ENCODE assay signal across 3 cellular contexts in genomic region chr10:52772623-52773022, GRCh38.
A peak's percentile ranks its signal among the peaks of the same experiment; 100 is the strongest.
TF ChIP-seq lines count a peak whose summit lies in the region.

MBL2 (minus strand) TSS chr10:52772784; CDS start chr10:52771635, 1,149 bp downstream.

TF ChIP-seq in SK-N-SH, 30 proteins besides CTCF, POLR2A, EP300 and RAD21:
- no peak for TF ChIP-seq GABPA (IDR thresholded peaks at IDR 0.05; ENCODE audit: low read depth)
- no peak for TF ChIP-seq FOXM1 (IDR thresholded peaks at IDR 0.05; ENCODE audit: low read depth)
- no peak for TF ChIP-seq PBX3 (IDR thresholded peaks at IDR 0.05)
- no peak for TF ChIP-seq RCOR1 (IDR thresholded peaks at IDR 0.05; ENCODE audit: low read length)
- TF ChIP-seq MXI1 (IDR thresholded peaks at IDR 0.05; ENCODE audit: low read depth, low read length): no peak
- no peak for TF ChIP-seq ELF1 (IDR thresholded peaks at IDR 0.05)
- no peak for TF ChIP-seq CHD2 (IDR thresholded peaks at IDR 0.05; ENCODE audit: low read length, partially characterized antibody)
- no peak for TF ChIP-seq EZH2phosphoT487 (IDR thresholded peaks at IDR 0.05; ENCODE audit: borderline replicate concordance, low read depth)
- TF ChIP-seq IRF3 (IDR thresholded peaks at IDR 0.05; ENCODE audit: low read depth, low read length): no peak
- TF ChIP-seq TEAD4 (IDR thresholded peaks at IDR 0.05; ENCODE audit: borderline replicate concordance, insufficient read depth): no peak
- TF ChIP-seq, protein P1, sequence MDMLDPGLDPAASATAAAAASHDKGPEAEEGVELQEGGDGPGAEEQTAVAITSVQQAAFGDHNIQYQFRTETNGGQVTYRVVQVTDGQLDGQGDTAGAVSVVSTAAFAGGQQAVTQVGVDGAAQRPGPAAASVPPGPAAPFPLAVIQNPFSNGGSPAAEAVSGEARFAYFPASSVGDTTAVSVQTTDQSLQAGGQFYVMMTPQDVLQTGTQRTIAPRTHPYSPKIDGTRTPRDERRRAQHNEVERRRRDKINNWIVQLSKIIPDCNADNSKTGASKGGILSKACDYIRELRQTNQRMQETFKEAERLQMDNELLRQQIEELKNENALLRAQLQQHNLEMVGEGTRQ (IDR thresholded peaks at IDR 0.05; ENCODE audit: borderline replicate concordance, low read depth, low read length): no peak
- no peak for TF ChIP-seq NFIC (IDR thresholded peaks at IDR 0.05; ENCODE audit: borderline replicate concordance)

TF ChIP-seq in SK-N-SH treated with all-trans-retinoic acid at 6 μM for 48 hours, 23 proteins besides CTCF, POLR2A, EP300 and RAD21:
- no peak for TF ChIP-seq ZNF565 (CRISPR knock-in tag; conservative IDR thresholded peaks at IDR 0.05; ENCODE audit: low read depth)
- no peak for TF ChIP-seq RARB (CRISPR knock-in tag; IDR thresholded peaks at IDR 0.05)
- TF ChIP-seq TOX (CRISPR knock-in tag; IDR thresholded peaks at IDR 0.05; ENCODE audit: borderline replicate concordance): no peak
- no peak for TF ChIP-seq PPARA (CRISPR knock-in tag; IDR thresholded peaks at IDR 0.05; ENCODE audit: borderline replicate concordance)
- TF ChIP-seq CREB5 (CRISPR knock-in tag; IDR thresholded peaks at IDR 0.05; ENCODE audit: low read depth): no peak
- TF ChIP-seq ARNTL (CRISPR knock-in tag; IDR thresholded peaks at IDR 0.05; ENCODE audit: borderline replicate concordance, low read depth): no peak
- TF ChIP-seq ZNF8 (CRISPR knock-in tag; IDR thresholded peaks at IDR 0.05): no peak
- TF ChIP-seq ZFP30 (CRISPR knock-in tag; IDR thresholded peaks at IDR 0.05): no peak
- no peak for TF ChIP-seq TCF4 (CRISPR knock-in tag; IDR thresholded peaks at IDR 0.05; ENCODE audit: borderline replicate concordance)
- no peak for TF ChIP-seq ZNF70 (CRISPR knock-in tag; IDR thresholded peaks at IDR 0.05)
- TF ChIP-seq TSHZ2 (CRISPR knock-in tag; IDR thresholded peaks at IDR 0.05): no peak
- no peak for TF ChIP-seq POU6F1 (CRISPR knock-in tag; IDR thresholded peaks at IDR 0.05; ENCODE audit: borderline replicate concordance, low read depth)
- no peak for TF ChIP-seq ZC3H10 (CRISPR knock-in tag; IDR thresholded peaks at IDR 0.05)
TF ChIP-seq in SK-N-SH treated with all-trans-retinoic acid at 6 μM for 48 hours: peak in this region for 0.

TF ChIP-seq in HepG2, 621 proteins besides CTCF, POLR2A, EP300 and RAD21:
- TF ChIP-seq, protein P2, sequence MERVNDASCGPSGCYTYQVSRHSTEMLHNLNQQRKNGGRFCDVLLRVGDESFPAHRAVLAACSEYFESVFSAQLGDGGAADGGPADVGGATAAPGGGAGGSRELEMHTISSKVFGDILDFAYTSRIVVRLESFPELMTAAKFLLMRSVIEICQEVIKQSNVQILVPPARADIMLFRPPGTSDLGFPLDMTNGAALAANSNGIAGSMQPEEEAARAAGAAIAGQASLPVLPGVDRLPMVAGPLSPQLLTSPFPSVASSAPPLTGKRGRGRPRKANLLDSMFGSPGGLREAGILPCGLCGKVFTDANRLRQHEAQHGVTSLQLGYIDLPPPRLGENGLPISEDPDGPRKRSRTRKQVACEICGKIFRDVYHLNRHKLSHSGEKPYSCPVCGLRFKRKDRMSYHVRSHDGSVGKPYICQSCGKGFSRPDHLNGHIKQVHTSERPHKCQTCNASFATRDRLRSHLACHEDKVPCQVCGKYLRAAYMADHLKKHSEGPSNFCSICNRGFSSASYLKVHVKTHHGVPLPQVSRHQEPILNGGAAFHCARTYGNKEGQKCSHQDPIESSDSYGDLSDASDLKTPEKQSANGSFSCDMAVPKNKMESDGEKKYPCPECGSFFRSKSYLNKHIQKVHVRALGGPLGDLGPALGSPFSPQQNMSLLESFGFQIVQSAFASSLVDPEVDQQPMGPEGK (CRISPR knock-in tag; IDR thresholded peaks at IDR 0.05): no peak
- no peak for TF ChIP-seq RBAK (CRISPR knock-in tag; IDR thresholded peaks at IDR 0.05)
- no peak for TF ChIP-seq ZSCAN12 (CRISPR knock-in tag; IDR thresholded peaks at IDR 0.05)
- no peak for TF ChIP-seq ZNF614 (CRISPR knock-in tag; IDR thresholded peaks at IDR 0.05; ENCODE audit: borderline replicate concordance)
- TF ChIP-seq, protein P3, sequence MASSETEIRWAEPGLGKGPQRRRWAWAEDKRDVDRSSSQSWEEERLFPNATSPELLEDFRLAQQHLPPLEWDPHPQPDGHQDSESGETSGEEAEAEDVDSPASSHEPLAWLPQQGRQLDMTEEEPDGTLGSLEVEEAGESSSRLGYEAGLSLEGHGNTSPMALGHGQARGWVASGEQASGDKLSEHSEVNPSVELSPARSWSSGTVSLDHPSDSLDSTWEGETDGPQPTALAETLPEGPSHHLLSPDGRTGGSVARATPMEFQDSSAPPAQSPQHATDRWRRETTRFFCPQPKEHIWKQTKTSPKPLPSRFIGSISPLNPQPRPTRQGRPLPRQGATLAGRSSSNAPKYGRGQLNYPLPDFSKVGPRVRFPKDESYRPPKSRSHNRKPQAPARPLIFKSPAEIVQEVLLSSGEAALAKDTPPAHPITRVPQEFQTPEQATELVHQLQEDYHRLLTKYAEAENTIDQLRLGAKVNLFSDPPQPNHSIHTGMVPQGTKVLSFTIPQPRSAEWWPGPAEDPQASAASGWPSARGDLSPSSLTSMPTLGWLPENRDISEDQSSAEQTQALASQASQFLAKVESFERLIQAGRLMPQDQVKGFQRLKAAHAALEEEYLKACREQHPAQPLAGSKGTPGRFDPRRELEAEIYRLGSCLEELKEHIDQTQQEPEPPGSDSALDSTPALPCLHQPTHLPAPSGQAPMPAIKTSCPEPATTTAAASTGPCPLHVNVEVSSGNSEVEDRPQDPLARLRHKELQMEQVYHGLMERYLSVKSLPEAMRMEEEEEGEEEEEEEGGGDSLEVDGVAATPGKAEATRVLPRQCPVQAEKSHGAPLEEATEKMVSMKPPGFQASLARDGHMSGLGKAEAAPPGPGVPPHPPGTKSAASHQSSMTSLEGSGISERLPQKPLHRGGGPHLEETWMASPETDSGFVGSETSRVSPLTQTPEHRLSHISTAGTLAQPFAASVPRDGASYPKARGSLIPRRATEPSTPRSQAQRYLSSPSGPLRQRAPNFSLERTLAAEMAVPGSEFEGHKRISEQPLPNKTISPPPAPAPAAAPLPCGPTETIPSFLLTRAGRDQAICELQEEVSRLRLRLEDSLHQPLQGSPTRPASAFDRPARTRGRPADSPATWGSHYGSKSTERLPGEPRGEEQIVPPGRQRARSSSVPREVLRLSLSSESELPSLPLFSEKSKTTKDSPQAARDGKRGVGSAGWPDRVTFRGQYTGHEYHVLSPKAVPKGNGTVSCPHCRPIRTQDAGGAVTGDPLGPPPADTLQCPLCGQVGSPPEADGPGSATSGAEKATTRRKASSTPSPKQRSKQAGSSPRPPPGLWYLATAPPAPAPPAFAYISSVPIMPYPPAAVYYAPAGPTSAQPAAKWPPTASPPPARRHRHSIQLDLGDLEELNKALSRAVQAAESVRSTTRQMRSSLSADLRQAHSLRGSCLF (CRISPR knock-in tag; IDR thresholded peaks at IDR 0.05; ENCODE audit: borderline replicate concordance): no peak
- 0 out of 2 replicates have a peak, but pooled peaks have one; percentile 28 for TF ChIP-seq BRD4 (CRISPR knock-in tag; IDR thresholded peaks at IDR 0.05)
